In genomic region chr21:33588485-33589335, GRCh38 we compare ENCODE assay signal across 1 cellular context.
TF ChIP-seq lines count a peak whose summit lies in the region.

DONSON (minus strand) TSS chr21:33588684; CDS start chr21:33588641, 43 bp downstream.

TF ChIP-seq in HepG2, 621 proteins besides CTCF, POLR2A, EP300 and RAD21 (continued from another document and continues in another):
- 0 out of 2 replicates have a peak, but pooled peaks have one; percentile 15 for TF ChIP-seq ZNF597 (CRISPR knock-in tag; IDR thresholded peaks at IDR 0.05)
- TF ChIP-seq, protein P1, sequence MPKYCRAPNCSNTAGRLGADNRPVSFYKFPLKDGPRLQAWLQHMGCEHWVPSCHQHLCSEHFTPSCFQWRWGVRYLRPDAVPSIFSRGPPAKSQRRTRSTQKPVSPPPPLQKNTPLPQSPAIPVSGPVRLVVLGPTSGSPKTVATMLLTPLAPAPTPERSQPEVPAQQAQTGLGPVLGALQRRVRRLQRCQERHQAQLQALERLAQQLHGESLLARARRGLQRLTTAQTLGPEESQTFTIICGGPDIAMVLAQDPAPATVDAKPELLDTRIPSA (CRISPR knock-in tag; IDR thresholded peaks at IDR 0.05; ENCODE audit: borderline replicate concordance), result no peak
- TF ChIP-seq LBX2 (CRISPR knock-in tag; IDR thresholded peaks at IDR 0.05; ENCODE audit: borderline replicate concordance), result no peak
- no peak for TF ChIP-seq ZMYM2 (CRISPR knock-in tag; IDR thresholded peaks at IDR 0.05)
- TF ChIP-seq MBNL3 (CRISPR knock-in tag; conservative IDR thresholded peaks at IDR 0.05), result no peak
- TF ChIP-seq KDM3A (CRISPR knock-in tag; IDR thresholded peaks at IDR 0.05; ENCODE audit: low read depth), result peak; percentile 70; the same call in 1 of the 2 replicates
- TF ChIP-seq ZNF691 (CRISPR knock-in tag; IDR thresholded peaks at IDR 0.05; ENCODE audit: borderline replicate concordance, low read depth), result peak; percentile 61; the same call in 1 of the 2 replicates
- TF ChIP-seq SMAD9 (CRISPR knock-in tag; IDR thresholded peaks at IDR 0.05), result no peak
- peak; percentile 64 for TF ChIP-seq PHF8 (CRISPR knock-in tag; IDR thresholded peaks at IDR 0.05)
- TF ChIP-seq ZNF747 (CRISPR knock-in tag; IDR thresholded peaks at IDR 0.05; ENCODE audit: borderline replicate concordance), result peak; percentile 30; the same call in 1 of the 2 replicates
- no peak for TF ChIP-seq IKZF4 (CRISPR knock-in tag; IDR thresholded peaks at IDR 0.05; ENCODE audit: borderline replicate concordance, low read depth, not compliant biosample characterization)
- no peak for TF ChIP-seq PRPF4 (IDR thresholded peaks at IDR 0.05; ENCODE audit: low read depth, low read length, poor library complexity, severe bottlenecking)
- 0 out of 2 replicates have a peak, but pooled peaks have one; percentile 42 for TF ChIP-seq ZNF713 (CRISPR knock-in tag; IDR thresholded peaks at IDR 0.05)
- TF ChIP-seq, protein P2, sequence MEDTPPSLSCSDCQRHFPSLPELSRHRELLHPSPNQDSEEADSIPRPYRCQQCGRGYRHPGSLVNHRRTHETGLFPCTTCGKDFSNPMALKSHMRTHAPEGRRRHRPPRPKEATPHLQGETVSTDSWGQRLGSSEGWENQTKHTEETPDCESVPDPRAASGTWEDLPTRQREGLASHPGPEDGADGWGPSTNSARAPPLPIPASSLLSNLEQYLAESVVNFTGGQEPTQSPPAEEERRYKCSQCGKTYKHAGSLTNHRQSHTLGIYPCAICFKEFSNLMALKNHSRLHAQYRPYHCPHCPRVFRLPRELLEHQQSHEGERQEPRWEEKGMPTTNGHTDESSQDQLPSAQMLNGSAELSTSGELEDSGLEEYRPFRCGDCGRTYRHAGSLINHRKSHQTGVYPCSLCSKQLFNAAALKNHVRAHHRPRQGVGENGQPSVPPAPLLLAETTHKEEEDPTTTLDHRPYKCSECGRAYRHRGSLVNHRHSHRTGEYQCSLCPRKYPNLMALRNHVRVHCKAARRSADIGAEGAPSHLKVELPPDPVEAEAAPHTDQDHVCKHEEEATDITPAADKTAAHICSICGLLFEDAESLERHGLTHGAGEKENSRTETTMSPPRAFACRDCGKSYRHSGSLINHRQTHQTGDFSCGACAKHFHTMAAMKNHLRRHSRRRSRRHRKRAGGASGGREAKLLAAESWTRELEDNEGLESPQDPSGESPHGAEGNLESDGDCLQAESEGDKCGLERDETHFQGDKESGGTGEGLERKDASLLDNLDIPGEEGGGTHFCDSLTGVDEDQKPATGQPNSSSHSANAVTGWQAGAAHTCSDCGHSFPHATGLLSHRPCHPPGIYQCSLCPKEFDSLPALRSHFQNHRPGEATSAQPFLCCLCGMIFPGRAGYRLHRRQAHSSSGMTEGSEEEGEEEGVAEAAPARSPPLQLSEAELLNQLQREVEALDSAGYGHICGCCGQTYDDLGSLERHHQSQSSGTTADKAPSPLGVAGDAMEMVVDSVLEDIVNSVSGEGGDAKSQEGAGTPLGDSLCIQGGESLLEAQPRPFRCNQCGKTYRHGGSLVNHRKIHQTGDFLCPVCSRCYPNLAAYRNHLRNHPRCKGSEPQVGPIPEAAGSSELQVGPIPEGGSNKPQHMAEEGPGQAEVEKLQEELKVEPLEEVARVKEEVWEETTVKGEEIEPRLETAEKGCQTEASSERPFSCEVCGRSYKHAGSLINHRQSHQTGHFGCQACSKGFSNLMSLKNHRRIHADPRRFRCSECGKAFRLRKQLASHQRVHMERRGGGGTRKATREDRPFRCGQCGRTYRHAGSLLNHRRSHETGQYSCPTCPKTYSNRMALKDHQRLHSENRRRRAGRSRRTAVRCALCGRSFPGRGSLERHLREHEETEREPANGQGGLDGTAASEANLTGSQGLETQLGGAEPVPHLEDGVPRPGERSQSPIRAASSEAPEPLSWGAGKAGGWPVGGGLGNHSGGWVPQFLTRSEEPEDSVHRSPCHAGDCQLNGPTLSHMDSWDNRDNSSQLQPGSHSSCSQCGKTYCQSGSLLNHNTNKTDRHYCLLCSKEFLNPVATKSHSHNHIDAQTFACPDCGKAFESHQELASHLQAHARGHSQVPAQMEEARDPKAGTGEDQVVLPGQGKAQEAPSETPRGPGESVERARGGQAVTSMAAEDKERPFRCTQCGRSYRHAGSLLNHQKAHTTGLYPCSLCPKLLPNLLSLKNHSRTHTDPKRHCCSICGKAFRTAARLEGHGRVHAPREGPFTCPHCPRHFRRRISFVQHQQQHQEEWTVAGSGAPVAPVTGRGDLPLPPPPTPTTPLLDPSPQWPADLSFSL (CRISPR knock-in tag; IDR thresholded peaks at IDR 0.05), result no peak
- no peak for TF ChIP-seq ZNF567 (CRISPR knock-in tag; IDR thresholded peaks at IDR 0.05; ENCODE audit: borderline replicate concordance)
- TF ChIP-seq, protein P3, sequence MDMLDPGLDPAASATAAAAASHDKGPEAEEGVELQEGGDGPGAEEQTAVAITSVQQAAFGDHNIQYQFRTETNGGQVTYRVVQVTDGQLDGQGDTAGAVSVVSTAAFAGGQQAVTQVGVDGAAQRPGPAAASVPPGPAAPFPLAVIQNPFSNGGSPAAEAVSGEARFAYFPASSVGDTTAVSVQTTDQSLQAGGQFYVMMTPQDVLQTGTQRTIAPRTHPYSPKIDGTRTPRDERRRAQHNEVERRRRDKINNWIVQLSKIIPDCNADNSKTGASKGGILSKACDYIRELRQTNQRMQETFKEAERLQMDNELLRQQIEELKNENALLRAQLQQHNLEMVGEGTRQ (IDR thresholded peaks at IDR 0.05; ENCODE audit: low read depth, low read length), result no peak
- TF ChIP-seq, protein P3 (CRISPR knock-in tag; IDR thresholded peaks at IDR 0.05; ENCODE audit: borderline replicate concordance), result no peak
- no peak for TF ChIP-seq ZNF569 (CRISPR knock-in tag; IDR thresholded peaks at IDR 0.05; ENCODE audit: borderline replicate concordance)
- TF ChIP-seq, protein P4, sequence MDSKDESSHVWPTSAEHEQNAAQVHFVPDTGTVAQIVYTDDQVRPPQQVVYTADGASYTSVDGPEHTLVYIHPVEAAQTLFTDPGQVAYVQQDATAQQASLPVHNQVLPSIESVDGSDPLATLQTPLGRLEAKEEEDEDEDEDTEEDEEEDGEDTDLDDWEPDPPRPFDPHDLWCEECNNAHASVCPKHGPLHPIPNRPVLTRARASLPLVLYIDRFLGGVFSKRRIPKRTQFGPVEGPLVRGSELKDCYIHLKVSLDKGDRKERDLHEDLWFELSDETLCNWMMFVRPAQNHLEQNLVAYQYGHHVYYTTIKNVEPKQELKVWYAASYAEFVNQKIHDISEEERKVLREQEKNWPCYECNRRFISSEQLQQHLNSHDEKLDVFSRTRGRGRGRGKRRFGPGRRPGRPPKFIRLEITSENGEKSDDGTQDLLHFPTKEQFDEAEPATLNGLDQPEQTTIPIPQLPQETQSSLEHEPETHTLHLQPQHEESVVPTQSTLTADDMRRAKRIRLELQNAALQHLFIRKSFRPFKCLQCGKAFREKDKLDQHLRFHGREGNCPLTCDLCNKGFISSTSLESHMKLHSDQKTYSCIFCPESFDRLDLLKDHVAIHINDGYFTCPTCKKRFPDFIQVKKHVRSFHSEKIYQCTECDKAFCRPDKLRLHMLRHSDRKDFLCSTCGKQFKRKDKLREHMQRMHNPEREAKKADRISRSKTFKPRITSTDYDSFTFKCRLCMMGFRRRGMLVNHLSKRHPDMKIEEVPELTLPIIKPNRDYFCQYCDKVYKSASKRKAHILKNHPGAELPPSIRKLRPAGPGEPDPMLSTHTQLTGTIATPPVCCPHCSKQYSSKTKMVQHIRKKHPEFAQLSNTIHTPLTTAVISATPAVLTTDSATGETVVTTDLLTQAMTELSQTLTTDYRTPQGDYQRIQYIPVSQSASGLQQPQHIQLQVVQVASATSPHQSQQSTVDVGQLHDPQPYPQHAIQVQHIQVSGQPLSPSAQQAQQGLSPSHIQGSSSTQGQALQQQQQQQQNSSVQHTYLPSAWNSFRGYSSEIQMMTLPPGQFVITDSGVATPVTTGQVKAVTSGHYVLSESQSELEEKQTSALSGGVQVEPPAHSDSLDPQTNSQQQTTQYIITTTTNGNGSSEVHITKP (CRISPR knock-in tag; IDR thresholded peaks at IDR 0.05; ENCODE audit: low read depth), result no peak
- no peak for TF ChIP-seq CSRNP2 (CRISPR knock-in tag; conservative IDR thresholded peaks at IDR 0.05; ENCODE audit: low read depth)
- 0 out of 2 replicates have a peak, but pooled peaks have one; percentile 81 for TF ChIP-seq HNRNPL (IDR thresholded peaks at IDR 0.05; ENCODE audit: low read depth, low read length)
- no peak for TF ChIP-seq MXD1 (CRISPR knock-in tag; IDR thresholded peaks at IDR 0.05)
- peak; percentile 42; the same call in 1 of the 2 replicates for TF ChIP-seq HOMEZ (CRISPR knock-in tag; IDR thresholded peaks at IDR 0.05; ENCODE audit: low read depth)
- TF ChIP-seq SSRP1 (CRISPR knock-in tag; IDR thresholded peaks at IDR 0.05), result no peak
- no peak for TF ChIP-seq ZNF780A (CRISPR knock-in tag; IDR thresholded peaks at IDR 0.05)
- peak; percentile 50; the same call in 1 of the 2 replicates for TF ChIP-seq PITX1 (CRISPR knock-in tag; IDR thresholded peaks at IDR 0.05)
- TF ChIP-seq CEBPG (CRISPR knock-in tag; IDR thresholded peaks at IDR 0.05), result no peak
- TF ChIP-seq KDM6A (CRISPR knock-in tag; IDR thresholded peaks at IDR 0.05; ENCODE audit: low read depth), result peak; percentile 46; the same call in 1 of the 2 replicates
- peak; percentile 60; the same call in 1 of the 2 replicates for TF ChIP-seq ZNF441 (CRISPR knock-in tag; IDR thresholded peaks at IDR 0.05; ENCODE audit: borderline replicate concordance)
- no peak for TF ChIP-seq ZC3H4 (CRISPR knock-in tag; IDR thresholded peaks at IDR 0.05; ENCODE audit: borderline replicate concordance)
- TF ChIP-seq NRL (CRISPR knock-in tag; IDR thresholded peaks at IDR 0.05; ENCODE audit: borderline replicate concordance), result peak; percentile 76; the same call in 1 of the 2 replicates
- TF ChIP-seq ZFP41 (CRISPR knock-in tag; IDR thresholded peaks at IDR 0.05; ENCODE audit: borderline replicate concordance), result no peak
- TF ChIP-seq NR3C1 (CRISPR knock-in tag; IDR thresholded peaks at IDR 0.05), result no peak
- TF ChIP-seq HES4 (CRISPR knock-in tag; IDR thresholded peaks at IDR 0.05; ENCODE audit: borderline replicate concordance), result peak; percentile 53; the same call in 1 of the 2 replicates
- TF ChIP-seq ZNF564 (CRISPR knock-in tag; IDR thresholded peaks at IDR 0.05), result no peak
- TF ChIP-seq SMC3 (IDR thresholded peaks at IDR 0.05; ENCODE audit: low read length), result no peak
